1 cellular context compared by ENCODE assay signal in genomic region chr6:38307730-38308129, GRCh38.
A peak's percentile ranks its signal among the peaks of the same experiment; 100 is the strongest.
TF ChIP-seq lines count a peak whose summit lies in the region.

No MANE protein-coding gene starts in this region.

TF ChIP-seq in GM12878, 131 proteins besides CTCF, POLR2A, EP300 and RAD21 (continued from another document):
- TF ChIP-seq BCLAF1 (IDR thresholded peaks at IDR 0.05) (no peak), SIX5 (IDR thresholded peaks at IDR 0.05; ENCODE audit: low read depth, low read length, severe bottlenecking) (no peak), RUNX3 (IDR thresholded peaks at IDR 0.05; ENCODE audit: low read length) (peak; percentile 65), NFIC (IDR thresholded peaks at IDR 0.05; ENCODE audit: low read depth, low read length) (peak; percentile 66; the same call in 1 of the 2 replicates), MEF2B (IDR thresholded peaks at IDR 0.05; ENCODE audit: partially characterized antibody, poor library complexity, severe bottlenecking) (peak; percentile 92), PAX5 (IDR thresholded peaks at IDR 0.05; ENCODE audit: borderline replicate concordance, low read depth, low read length) (no peak), FOXM1 (IDR thresholded peaks at IDR 0.05; ENCODE audit: low read depth, low read length) (0 out of 2 replicates have a peak, but pooled peaks have one; percentile 30), MTA3 (IDR thresholded peaks at IDR 0.05; ENCODE audit: borderline replicate concordance, low read length) (0 out of 2 replicates have a peak, but pooled peaks have one; percentile 39), PBX3 (IDR thresholded peaks at IDR 0.05; ENCODE audit: insufficient replicate concordance, low read depth, low read length) (no peak), SMARCA5 (IDR thresholded peaks at IDR 0.05) (peak; percentile 15; the same call in 1 of the 2 replicates), ZNF207 (IDR thresholded peaks at IDR 0.05; ENCODE audit: borderline replicate concordance) (no peak), ETV6 (conservative IDR thresholded peaks at IDR 0.05 in 1 of 2, IDR thresholded peaks at IDR 0.05 in 1 of 2; ENCODE audit: borderline replicate concordance in 1 of 2, low read depth in 1 of 2) (peak in 1 of 2 experiments; percentile 69; a peak in 1 of 4 replicates), CHD1 (IDR thresholded peaks at IDR 0.05; ENCODE audit: low read depth, low read length) (no peak), MEF2A (IDR thresholded peaks at IDR 0.05; ENCODE audit: insufficient read depth, low read depth, low read length) (peak; percentile 85), JUNB (IDR thresholded peaks at IDR 0.05) (0 out of 2 replicates have a peak, but pooled peaks have one; percentile 45), NR2F1 (conservative IDR thresholded peaks at IDR 0.05) (peak; percentile 52; the same call in 1 of the 2 replicates), ATF7 (IDR thresholded peaks at IDR 0.05; ENCODE audit: low read depth) (peak; percentile 40; the same call in 1 of the 2 replicates), NR2C2 (IDR thresholded peaks at IDR 0.05; ENCODE audit: borderline replicate concordance, control insufficient read depth, insufficient read length, low read depth) (no peak), CREM (IDR thresholded peaks at IDR 0.05; ENCODE audit: low read depth) (peak; percentile 18; the same call in 1 of the 2 replicates), REST (IDR thresholded peaks at IDR 0.05; ENCODE audit: low read depth, low read length) (no peak), ZNF384 (IDR thresholded peaks at IDR 0.05; ENCODE audit: borderline replicate concordance, low read depth, low read length) (no peak)
- TF ChIP-seq, protein P1, sequence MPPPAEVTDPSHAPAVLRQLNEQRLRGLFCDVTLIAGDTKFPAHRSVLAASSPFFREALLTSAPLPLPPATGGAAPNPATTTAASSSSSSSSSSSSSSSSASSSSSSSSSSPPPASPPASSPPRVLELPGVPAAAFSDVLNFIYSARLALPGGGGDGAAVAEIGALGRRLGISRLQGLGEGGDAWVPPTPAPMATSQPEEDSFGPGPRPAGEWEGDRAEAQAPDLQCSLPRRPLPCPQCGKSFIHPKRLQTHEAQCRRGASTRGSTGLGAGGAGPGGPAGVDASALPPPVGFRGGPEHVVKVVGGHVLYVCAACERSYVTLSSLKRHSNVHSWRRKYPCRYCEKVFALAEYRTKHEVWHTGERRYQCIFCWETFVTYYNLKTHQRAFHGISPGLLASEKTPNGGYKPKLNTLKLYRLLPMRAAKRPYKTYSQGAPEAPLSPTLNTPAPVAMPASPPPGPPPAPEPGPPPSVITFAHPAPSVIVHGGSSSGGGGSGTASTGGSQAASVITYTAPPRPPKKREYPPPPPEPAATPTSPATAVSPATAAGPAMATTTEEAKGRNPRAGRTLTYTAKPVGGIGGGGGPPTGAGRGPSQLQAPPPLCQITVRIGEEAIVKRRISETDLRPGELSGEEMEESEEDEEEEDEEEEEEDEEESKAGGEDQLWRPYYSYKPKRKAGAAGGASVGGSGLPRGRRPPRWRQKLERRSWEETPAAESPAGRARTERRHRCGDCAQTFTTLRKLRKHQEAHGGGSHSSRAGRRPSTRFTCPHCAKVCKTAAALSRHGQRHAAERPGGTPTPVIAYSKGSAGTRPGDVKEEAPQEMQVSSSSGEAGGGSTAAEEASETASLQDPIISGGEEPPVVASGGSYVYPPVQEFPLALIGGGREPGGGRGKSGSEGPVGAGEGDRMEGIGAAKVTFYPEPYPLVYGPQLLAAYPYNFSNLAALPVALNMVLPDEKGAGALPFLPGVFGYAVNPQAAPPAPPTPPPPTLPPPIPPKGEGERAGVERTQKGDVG (CRISPR knock-in tag; IDR thresholded peaks at IDR 0.05): no peak
- TF ChIP-seq, protein P2, sequence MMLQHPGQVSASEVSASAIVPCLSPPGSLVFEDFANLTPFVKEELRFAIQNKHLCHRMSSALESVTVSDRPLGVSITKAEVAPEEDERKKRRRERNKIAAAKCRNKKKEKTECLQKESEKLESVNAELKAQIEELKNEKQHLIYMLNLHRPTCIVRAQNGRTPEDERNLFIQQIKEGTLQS (IDR thresholded peaks at IDR 0.05; ENCODE audit: borderline replicate concordance, extremely low read depth, low read depth, low read length): no peak
TF ChIP-seq in GM12878: peak in this region for 17.
